ENCODE assay signal across 7 cellular contexts in genomic region chr7:66489741-66490140, GRCh38.
A peak's percentile ranks its signal among the peaks of the same experiment; 100 is the strongest.
DNase-seq lines count a peak whose midpoint lies in the region; ATAC-seq, FAIRE-seq and TF ChIP-seq lines count a peak whose summit lies in the region.
"Not testable (repeated sequence)": the region's sequence is repeated elsewhere in the genome, so short reads cannot be mapped to it uniquely, and the experiment has no call there.

No MANE protein-coding gene starts in this region.

- not testable (repeated sequence) for H4K5ac ChIP-seq in IMR-90 (ENCODE audit: low read depth, low read length)

- BruUV-seq in IMR-90 (replicated peaks; lab: Mats Ljungman, UMichigan), result not testable (repeated sequence)

- not testable (repeated sequence) for H4K91ac ChIP-seq in IMR-90 (ENCODE audit: insufficient read depth, low read depth, low read length)

- not testable (repeated sequence) for H3K23ac ChIP-seq in IMR-90 (ENCODE audit: low read depth, low read length)

- H3K9me3 Mint-ChIP-seq in CD8-positive, alpha-beta memory T cell; astrocyte (ENCODE audit: unreplicated experiment); effector memory CD8-positive, alpha-beta T cell; nephron progenitor cell: not testable (repeated sequence)

- H2BK5ac ChIP-seq in IMR-90 (ENCODE audit: low read depth, low read length, poor library complexity, severe bottlenecking), result not testable (repeated sequence)

- H2BK15ac ChIP-seq in IMR-90 (ENCODE audit: low read depth, low read length), result not testable (repeated sequence)

- not testable (repeated sequence) for H3K27me3 ChIP-seq in CD8-positive, alpha-beta memory T cell (ENCODE audit: insufficient read depth, low read length, poor library complexity, severe bottlenecking); IMR-90 (ENCODE audit: control insufficient read depth, insufficient read depth, low read length); astrocyte (ENCODE audit: insufficient read depth, low read length)

- not testable (repeated sequence) for H3K4ac ChIP-seq in IMR-90 (ENCODE audit: low read depth, low read length)

- TF ChIP-seq CTCF in IMR-90 (conservative IDR thresholded peaks at IDR 0.05; ENCODE audit: low read depth, low read length); astrocyte (IDR thresholded peaks at IDR 0.05; ENCODE audit: insufficient read depth, low read depth, low read length); nephron progenitor cell (IDR thresholded peaks at IDR 0.05): not testable (repeated sequence)

- H3K9me3 ChIP-seq in CD8-positive, alpha-beta memory T cell (ENCODE audit: low read length); IMR-90 (ENCODE audit: control insufficient read depth, insufficient read depth, low read length); T-helper 17 cell (ENCODE audit: control insufficient read depth, low read length, poor library complexity, severe bottlenecking); astrocyte (ENCODE audit: insufficient read depth, low read depth, low read length): not testable (repeated sequence)

- not testable (repeated sequence) for H2AK5ac ChIP-seq in IMR-90 (ENCODE audit: low read depth, low read length)

- H3K4me3 ChIP-seq in CD8-positive, alpha-beta memory T cell (ENCODE audit: low read length); IMR-90 (ENCODE audit: insufficient read depth, low read depth, low read length); astrocyte (ENCODE audit: insufficient read depth, low read depth, low read length): not testable (repeated sequence)

- H3K14ac ChIP-seq in IMR-90 (replicated peaks; ENCODE audit: low read depth, low read length), result not testable (repeated sequence)

- H4K20me1 ChIP-seq in IMR-90 (ENCODE audit: insufficient read depth, low read length); astrocyte (ENCODE audit: insufficient read depth, low read length): not testable (repeated sequence)

- CTCF ChIA-PET in CD8-positive, alpha-beta memory T cell (lab: Charles Lee); IMR-90 (lab: Yijun Ruan, JAX): not testable (repeated sequence)

- FAIRE-seq in astrocyte (lab: Jason Lieb, UNC), result not testable (repeated sequence)

- dilution Hi-C loops in IMR-90 (cut with HindIII; ENCODE audit: low sequenced_read_pairs, unreplicated experiment), result not testable (repeated sequence)

- H3K36me3 Mint-ChIP-seq in CD8-positive, alpha-beta memory T cell, result peaks cover 0 to 25% (median 0%) of the 10 kb centered on the region in 3 donors
- not testable (repeated sequence) for H3K36me3 Mint-ChIP-seq in T-helper 17 cell (ENCODE audit: low read depth); astrocyte (ENCODE audit: low read depth, unreplicated experiment)
- peaks cover 24% of the 10 kb centered on the region for H3K36me3 Mint-ChIP-seq in effector memory CD8-positive, alpha-beta T cell (ENCODE audit: insufficient read depth)
- peaks cover 37% of the 10 kb centered on the region for H3K36me3 Mint-ChIP-seq in nephron progenitor cell (ENCODE audit: low read depth)

- intact Hi-C loops in IMR-90 (cut with micrococcal nuclease), result not testable (repeated sequence)

- H3K27ac Mint-ChIP-seq in CD8-positive, alpha-beta memory T cell, result peak overlapping the region in 6 of 8 donors; percentile 14 to 90 (median 64)
- H3K27ac Mint-ChIP-seq in T-helper 17 cell (peak overlapping the region; percentile 88), astrocyte (ENCODE audit: unreplicated experiment) (peak overlapping the region; percentile 82)
- H3K27ac Mint-ChIP-seq in effector memory CD8-positive, alpha-beta T cell, result peak overlapping the region; percentile 63 to 74
- not testable (repeated sequence) for H3K27ac Mint-ChIP-seq in nephron progenitor cell

- H3K4me3 Mint-ChIP-seq in CD8-positive, alpha-beta memory T cell, result peak overlapping the region in 1 of 7 donors; percentile 77
- H3K4me3 Mint-ChIP-seq in T-helper 17 cell; astrocyte (ENCODE audit: unreplicated experiment); effector memory CD8-positive, alpha-beta T cell: not testable (repeated sequence)
- peak overlapping the region; percentile 16 for H3K4me3 Mint-ChIP-seq in nephron progenitor cell

- in situ Hi-C loops in IMR-90 (cut with MboI; ENCODE audit: low sequenced_read_pairs), result not testable (repeated sequence)

- not testable (repeated sequence) for ATAC-seq in IMR-90 (ENCODE audit: low read depth); T-helper 17 cell; effector memory CD8-positive, alpha-beta T cell (replicated peaks)

- H4K8ac ChIP-seq in IMR-90 (ENCODE audit: low read depth in 2 of 2, low read length in 2 of 2), result not testable (repeated sequence)

- H2BK20ac ChIP-seq in IMR-90 (ENCODE audit: low read depth, low read length), result not testable (repeated sequence)

- H2BK120ac ChIP-seq in IMR-90 (ENCODE audit: low read depth, low read length), result not testable (repeated sequence)

- not testable (repeated sequence) for H3K27me3 Mint-ChIP-seq in CD8-positive, alpha-beta memory T cell; T-helper 17 cell; astrocyte (ENCODE audit: low read depth, unreplicated experiment); effector memory CD8-positive, alpha-beta T cell; nephron progenitor cell (ENCODE audit: low read depth, poor library complexity)

- H3K79me1 ChIP-seq in IMR-90 (ENCODE audit: low read depth in 1 of 2, low read length in 2 of 2), result peaks cover 7 to 14% of the 10 kb centered on the region in 2 experiments; a peak in 2 of 4 replicates

- H3K4me1 ChIP-seq in CD8-positive, alpha-beta memory T cell (ENCODE audit: insufficient read depth, low read length); IMR-90 (ENCODE audit: control insufficient read depth, insufficient read depth, low read length); astrocyte (ENCODE audit: insufficient read depth, low read length): not testable (repeated sequence)

- not testable (repeated sequence) for H3K56ac ChIP-seq in IMR-90 (ENCODE audit: extremely low read depth, insufficient read depth, low read length)

- H3K9me1 ChIP-seq in IMR-90 (ENCODE audit: insufficient read depth, low read length), result not testable (repeated sequence)

- not testable (repeated sequence) for H3K79me2 ChIP-seq in astrocyte (ENCODE audit: insufficient read depth, low read length)

- TF ChIP-seq POLR2A in IMR-90 (IDR thresholded peaks at IDR 0.05; ENCODE audit: low read depth, low read length), result not testable (repeated sequence)

- not testable (repeated sequence) for H2AFZ ChIP-seq in IMR-90 (replicated peaks; ENCODE audit: low read length, poor library complexity); astrocyte (ENCODE audit: low read depth, low read length)

- not testable (repeated sequence) for DNase-seq in CD8-positive, alpha-beta memory T cell; T-helper 17 cell; effector memory CD8-positive, alpha-beta T cell; nephron progenitor cell
- DNase-seq in IMR-90 (peak; percentile 63), astrocyte (ENCODE audit: low read depth) (peak; percentile 34), iris pigment epithelial cell (ENCODE audit: low read depth) (peak; percentile 42)

- not testable (repeated sequence) for H3K27ac ChIP-seq in CD8-positive, alpha-beta memory T cell (ENCODE audit: low read depth, low read length); IMR-90 (ENCODE audit: insufficient read depth, low read length); astrocyte (ENCODE audit: low read depth, low read length)

- not testable (repeated sequence) for TF ChIP-seq RAD21 in IMR-90 (IDR thresholded peaks at IDR 0.05; ENCODE audit: low read length)

- POLR2A ChIA-PET in CD8-positive, alpha-beta memory T cell (lab: Charles Lee); IMR-90 (lab: Charles Lee; ENCODE audit: unreplicated experiment): not testable (repeated sequence)

- not testable (repeated sequence) for H3K18ac ChIP-seq in IMR-90 (ENCODE audit: low read depth, low read length)

- WGBS in IMR-90 (ENCODE audit: extremely low coverage in 2 of 2, insufficient read length in 1 of 2), 2 experiments, result no CpG with 5 or more reads among the region's 2 CpGs

- not testable (repeated sequence) for H3K9ac ChIP-seq in IMR-90 (ENCODE audit: low read depth, low read length); astrocyte (ENCODE audit: low read length)

- not testable (repeated sequence) for H2AK9ac ChIP-seq in IMR-90 (replicated peaks; ENCODE audit: low read depth, low read length, poor library complexity)

- peaks cover 10 to 23% (median 14%) of the 10 kb centered on the region in 3 donors for H3K4me1 Mint-ChIP-seq in CD8-positive, alpha-beta memory T cell
- not testable (repeated sequence) for H3K4me1 Mint-ChIP-seq in T-helper 17 cell; effector memory CD8-positive, alpha-beta T cell (ENCODE audit: low read depth in 2 of 2)
- H3K4me1 Mint-ChIP-seq in astrocyte (ENCODE audit: low read depth, unreplicated experiment), result peaks cover 11% of the 10 kb centered on the region
- H3K4me1 Mint-ChIP-seq in nephron progenitor cell, result peaks cover 31% of the 10 kb centered on the region

- not testable (repeated sequence) for H3K4me2 ChIP-seq in IMR-90 (ENCODE audit: low read depth, low read length); astrocyte (ENCODE audit: low read length)

- H3K36me3 ChIP-seq in CD8-positive, alpha-beta memory T cell (ENCODE audit: insufficient read depth, low read length); IMR-90 (ENCODE audit: control insufficient read depth, insufficient read depth, low read length); astrocyte (ENCODE audit: insufficient read depth, low read length): not testable (repeated sequence)
